12 cellular contexts compared by ENCODE assay signal in the genomic region with DNA sequence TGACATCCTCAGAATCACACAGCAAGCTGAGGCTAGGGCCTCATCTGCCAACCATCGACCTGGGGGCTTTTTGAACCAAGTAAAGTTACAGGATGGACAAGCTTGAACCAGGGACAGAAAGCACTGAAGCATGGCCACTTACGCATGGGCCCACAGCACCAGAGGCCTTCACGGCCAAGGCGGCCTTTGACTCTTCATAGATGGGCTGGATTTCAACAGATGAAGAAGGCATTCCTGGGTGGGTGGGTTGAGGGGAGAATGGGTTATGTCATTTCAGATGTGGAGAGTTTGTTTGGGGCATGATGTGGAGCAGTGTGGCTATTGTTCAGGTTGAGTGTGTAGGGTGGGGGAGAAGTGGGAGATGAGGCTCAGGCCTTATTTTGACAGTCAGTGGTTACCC.
"Had no signal": no experiment of that assay in that cellular context is flagged by ENCODE, and none has a peak within 500 bp of the region (broad histone marks: within the 10 kb centered on the region; RNA-seq: fewer than 3 reads in every experiment).

No MANE protein-coding gene starts in this region.

- ATAC-seq: left colon, T-helper 17 cell had no signal

- DNase-seq: activated B cell treated with CpG ODN at 0.5 μM for 24 hours; activated CD4-positive, alpha-beta T cell treated with anti-CD3 and anti-CD28 coated beads, Interleukin-2, amount 10 ng/mL, durations not matched to agents 7 days and 5 days; activated gamma-delta T cell treated with Interleukin-2 at 50 U/mL for 16 hours; activated naive CD8-positive, alpha-beta T cell treated with anti-CD3 and anti-CD28 coated beads, Interleukin-2, amount 10 ng/mL, durations not matched to agents 7 days and 5 days; activated T-cell treated with anti-CD3 and anti-CD28 coated beads, Interleukin-2, amount 50 U/mL, for 72 hours; cortex of kidney; effector CD8-positive, alpha-beta T cell; immature natural killer cell; mammary epithelial cell; stimulated activated CD4-positive, alpha-beta T cell treated with anti-CD3 and anti-CD28 coated beads, Interleukin-4, amount 100 ng/mL, for 1 hour; T-helper 17 cell had no signal
